ENCODE assay signal across 19 cellular contexts in the genomic region with DNA sequence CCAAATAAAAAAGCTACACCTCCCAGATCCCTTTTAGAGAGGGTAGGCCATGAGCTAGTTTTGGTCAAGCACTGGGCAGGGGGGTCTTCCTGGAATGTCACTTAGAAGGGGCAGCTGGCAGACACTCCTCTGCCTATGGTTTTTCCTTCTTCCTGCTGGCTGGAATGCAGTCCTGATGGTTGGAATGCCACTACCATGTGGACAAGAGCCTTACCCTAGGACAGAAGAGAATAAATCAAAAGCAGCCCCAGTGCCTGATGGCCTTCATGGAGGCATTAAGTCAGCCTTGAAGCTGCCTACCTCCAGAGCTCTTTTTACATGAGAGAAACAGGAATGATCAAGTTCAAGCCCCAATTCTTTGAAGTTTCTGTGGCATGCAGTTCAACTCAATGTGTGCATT. TPM values are rescaled to one million over a fixed set of nuclear protein-coding genes. Genes with fewer than 3 reads are reported as not detected.
A peak's percentile ranks its signal among the peaks of the same experiment; 100 is the strongest.
DNase-seq lines count a peak whose midpoint lies in the region; ATAC-seq and TF ChIP-seq lines count a peak whose summit lies in the region.
"Had no signal": no experiment of that assay in that cellular context is flagged by ENCODE, and none has a peak within 500 bp of the region (broad histone marks: within the 10 kb centered on the region; RNA-seq: fewer than 3 reads in every experiment).

No MANE protein-coding gene starts in this region.

- no peak for TF ChIP-seq POLR2A in gastroesophageal sphincter (IDR thresholded peaks at IDR 0.05)

- no peak for DNase-seq in WTC11 (ENCODE audit: low spot score)
- DNase-seq in tibial artery, result no peak
- no peak for DNase-seq in SIG-M5 treated with dmso at 0.1 percent for 504 hours (lab: John Stamatoyannopoulos, UW; ENCODE audit: unreplicated experiment)
- DNase-seq in OCI-LY7 (ENCODE audit: low spot score), result no peak
- DNase-seq in globus pallidus (ENCODE audit: low spot score), result no peak
- DNase-seq: activated CD4-positive, alpha-beta T cell treated with anti-CD3 and anti-CD28 coated beads, Interleukin-2, amount 10 ng/mL, durations not matched to agents 7 days and 5 days; activated gamma-delta T cell; central memory CD4-positive, alpha-beta T cell; DND-41; Karpas-422; lower lobe of right lung; natural killer cell; NCI-H1092 treated with DMSO at 0.1 percent for 48 hours; NCI-H2081; NCI-H446 treated with DMSO at 0.1 percent for 48 hours; NK-92 treated with Interleukin-12 subunit alpha and Interleukin-12 subunit beta, amount 100 ng/mL, for 24 hours had no signal

- peak overlapping the region; percentile 53; the same call in 1 of the 2 replicates for H3K27ac Mint-ChIP-seq in WTC11
- H3K27ac Mint-ChIP-seq: activated CD4-positive, alpha-beta T cell treated with anti-CD3 and anti-CD28 coated beads, Interleukin-2, amount 10 ng/mL, durations not matched to agents 7 days and 5 days; natural killer cell had no signal

- intact Hi-C loops in tibial artery (cut with DNase I; ENCODE audit: low total_unique reads), result loop anchor here (10.0 kb wide), 1 partner anchor 320 kb away; no protein-coding TSS in a partner anchor
- intact Hi-C loops in OCI-LY7 (cut with micrococcal nuclease; ENCODE audit: unreplicated experiment), result loop anchor here (5.0 kb wide), 1 partner anchor 472 kb away; no protein-coding TSS in a partner anchor

- H3K27me3 Mint-ChIP-seq in WTC11 (ENCODE audit: low read depth), result no peaks in the 10 kb centered on the region
- H3K27me3 Mint-ChIP-seq: activated CD4-positive, alpha-beta T cell treated with anti-CD3 and anti-CD28 coated beads, Interleukin-2, amount 10 ng/mL, durations not matched to agents 7 days and 5 days had no signal

- TF ChIP-seq CTCF in WTC11 (IDR thresholded peaks at IDR 0.05) (no peak), gastroesophageal sphincter (IDR thresholded peaks at IDR 0.05) (peak in 2 of 4 experiments; percentile 11 to 18), tibial artery (IDR thresholded peaks at IDR 0.05) (no peak), OCI-LY7 (conservative IDR thresholded peaks at IDR 0.05; ENCODE audit: low read length) (no peak)

- H3K9me2 ChIP-seq in OCI-LY7 (ENCODE audit: insufficient read depth, low read length), result no peaks in the 10 kb centered on the region

- H3K9ac ChIP-seq in muscle layer of colon (ENCODE audit: low read length), result no peak overlapping the region
- H3K9ac ChIP-seq: parathyroid adenoma had no signal

- ATAC-seq in WTC11 (peak; percentile 22), gastroesophageal sphincter (no peak)
- ATAC-seq: lower lobe of right lung, natural killer cell had no signal

- no TSS peak for BruUV-seq in OCI-LY7 (replicated peaks; lab: Mats Ljungman, UMichigan)

- H3K4me3 ChIP-seq in gastroesophageal sphincter, result no peak overlapping the region
- no peak overlapping the region for H3K4me3 ChIP-seq in muscle layer of colon (ENCODE audit: low read depth in 1 of 2, low read length in 2 of 2)
- H3K4me3 ChIP-seq in tibial artery, result no peak overlapping the region
- no peak overlapping the region for H3K4me3 ChIP-seq in OCI-LY7 (ENCODE audit: low read depth, low read length, poor library complexity, severe bottlenecking)
- H3K4me3 ChIP-seq: lower lobe of right lung had no signal

- no peak for TF ChIP-seq EP300 in gastroesophageal sphincter (IDR thresholded peaks at IDR 0.05)

- no peaks in the 10 kb centered on the region for H4K20me1 ChIP-seq in OCI-LY7 (ENCODE audit: insufficient read depth, low read length)

- no peak overlapping the region for H3K4me3 Mint-ChIP-seq in WTC11
- H3K4me3 Mint-ChIP-seq: activated CD4-positive, alpha-beta T cell treated with anti-CD3 and anti-CD28 coated beads, Interleukin-2, amount 10 ng/mL, durations not matched to agents 7 days and 5 days; natural killer cell had no signal

- H3K79me2 ChIP-seq in OCI-LY7 (ENCODE audit: insufficient read depth, low read depth, low read length), result no peaks in the 10 kb centered on the region
- H3K79me2 ChIP-seq: parathyroid adenoma had no signal

- no peak overlapping the region for H3K4me2 ChIP-seq in OCI-LY7 (ENCODE audit: low read length)

- peaks cover 14% of the 10 kb centered on the region for H3K4me1 Mint-ChIP-seq in WTC11
- H3K4me1 Mint-ChIP-seq: activated CD4-positive, alpha-beta T cell treated with anti-CD3 and anti-CD28 coated beads, Interleukin-2, amount 10 ng/mL, durations not matched to agents 7 days and 5 days; natural killer cell had no signal

- H3K36me3 ChIP-seq in gastroesophageal sphincter, result peaks cover 0 to 23% of the 10 kb centered on the region in 2 donors
- H3K36me3 ChIP-seq in muscle layer of colon (ENCODE audit: insufficient read depth, low read length), result peaks cover 10% of the 10 kb centered on the region
- peaks cover 0 to 29% (median 10%) of the 10 kb centered on the region in 3 donors for H3K36me3 ChIP-seq in tibial artery
- peaks cover 50% of the 10 kb centered on the region for H3K36me3 ChIP-seq in OCI-LY7 (ENCODE audit: insufficient read depth, low read length)

- peaks cover 9 to 56% (median 28%) of the 10 kb centered on the region in 3 donors for H3K4me1 ChIP-seq in gastroesophageal sphincter
- peaks cover 58% of the 10 kb centered on the region for H3K4me1 ChIP-seq in muscle layer of colon (ENCODE audit: insufficient read depth, low read length)
- peaks cover 0 to 65% (median 29%) of the 10 kb centered on the region in 4 donors for H3K4me1 ChIP-seq in tibial artery
- H3K4me1 ChIP-seq in OCI-LY7 (ENCODE audit: insufficient read depth, low read length, poor library complexity, severe bottlenecking), result no peaks in the 10 kb centered on the region
- H3K4me1 ChIP-seq: lower lobe of right lung, parathyroid adenoma had no signal

- H2AFZ ChIP-seq in OCI-LY7 (ENCODE audit: low read length), result no peak overlapping the region
- H2AFZ ChIP-seq: parathyroid adenoma had no signal

- H3K27me3 ChIP-seq in gastroesophageal sphincter (no peaks in the 10 kb centered on the region), muscle layer of colon (ENCODE audit: control insufficient read depth in 1 of 2, insufficient read depth in 2 of 2, low read length in 2 of 2) (no peaks in the 10 kb centered on the region), tibial artery (no peaks in the 10 kb centered on the region)

- CTCF ChIA-PET in WTC11 (lab: Charles Lee), result interaction anchor here (0.8 to 10.6 kb wide), 17 partner anchors 9 to 396 kb away, joined by 3 to 166 read pairs (median 4); partner anchors contain the start of gene TCTN3
- CTCF ChIA-PET in OCI-LY7 (lab: Charles Lee; ENCODE audit: unreplicated experiment), result no interaction called here

- H3K27ac ChIP-seq in gastroesophageal sphincter (peak overlapping the region; percentile 87 to 94 (median 90)), muscle layer of colon (ENCODE audit: low read depth, low read length) (peak overlapping the region; percentile 84), tibial artery (peak overlapping the region; percentile 85 to 86), OCI-LY7 (ENCODE audit: low read depth, low read length, poor library complexity, severe bottlenecking) (no peak overlapping the region)
- H3K27ac ChIP-seq: lower lobe of right lung, parathyroid adenoma had no signal

- H3K9me3 Mint-ChIP-seq in WTC11, result no peaks in the 10 kb centered on the region
- H3K9me3 Mint-ChIP-seq: activated CD4-positive, alpha-beta T cell treated with anti-CD3 and anti-CD28 coated beads, Interleukin-2, amount 10 ng/mL, durations not matched to agents 7 days and 5 days; natural killer cell had no signal

- POLR2A ChIA-PET in WTC11 (lab: Charles Lee) (no interaction called here), OCI-LY7 (lab: Charles Lee) (interaction anchor here (0.7 to 1.0 kb wide), 3 partner anchors 229 to 929 kb away, joined by 3 read pairs; no protein-coding TSS in a partner anchor)

- H3K9me3 ChIP-seq in gastroesophageal sphincter (no peaks in the 10 kb centered on the region), muscle layer of colon (ENCODE audit: low read length) (no peaks in the 10 kb centered on the region), tibial artery (no peaks in the 10 kb centered on the region), OCI-LY7 (ENCODE audit: low read length) (no peaks in the 10 kb centered on the region)
- H3K9me3 ChIP-seq: lower lobe of right lung had no signal

- peaks cover 27% of the 10 kb centered on the region for H3K36me3 Mint-ChIP-seq in WTC11

TF ChIP-seq in WTC11, 78 proteins besides CTCF, POLR2A, EP300 and RAD21 (continues in another document):
- TF ChIP-seq GTF2I (CRISPR knock-in tag; conservative IDR thresholded peaks at IDR 0.05) (no peak), CBFB (CRISPR knock-in tag; IDR thresholded peaks at IDR 0.05; ENCODE audit: low read depth) (no peak), NR1H2 (CRISPR knock-in tag; IDR thresholded peaks at IDR 0.05) (no peak), NFATC4 (CRISPR knock-in tag; IDR thresholded peaks at IDR 0.05) (no peak), MYBL2 (CRISPR knock-in tag; IDR thresholded peaks at IDR 0.05) (no peak), ZNF317 (CRISPR knock-in tag; IDR thresholded peaks at IDR 0.05; ENCODE audit: borderline replicate concordance, low read depth) (no peak), TEAD1 (CRISPR knock-in tag; IDR thresholded peaks at IDR 0.05) (no peak), IRF1 (CRISPR knock-in tag; IDR thresholded peaks at IDR 0.05) (no peak)
- TF ChIP-seq, protein P1, sequence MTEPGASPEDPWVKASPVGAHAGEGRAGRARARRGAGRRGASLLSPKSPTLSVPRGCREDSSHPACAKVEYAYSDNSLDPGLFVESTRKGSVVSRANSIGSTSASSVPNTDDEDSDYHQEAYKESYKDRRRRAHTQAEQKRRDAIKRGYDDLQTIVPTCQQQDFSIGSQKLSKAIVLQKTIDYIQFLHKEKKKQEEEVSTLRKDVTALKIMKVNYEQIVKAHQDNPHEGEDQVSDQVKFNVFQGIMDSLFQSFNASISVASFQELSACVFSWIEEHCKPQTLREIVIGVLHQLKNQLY (CRISPR knock-in tag; IDR thresholded peaks at IDR 0.05), result no peak

RNA-seq across cellular contexts. Expression of gene SORBS1, which starts 43.5 kb away (rescaled TPM):
- 33.8 to 39.9 TPM (median 34.3 TPM) in 3 replicates for total RNA-seq in WTC11 (2021)
- total RNA-seq in gastroesophageal sphincter, result 1,000 to 10,000 TPM; 1,866 to 2,220 (median 1,948) TPM
- total RNA-seq in OCI-LY7 (2014; rRNA removed; shearing (Covaris generic)), result 0.10 and 0.57 TPM in 2 replicates
- 3.1 and 3.3 TPM in 2 replicates for total RNA-seq in OCI-LY7 (2022)

RNA-seq across cellular contexts. Expression of gene ALDH18A1, which starts 51.9 kb away (rescaled TPM):
- total RNA-seq in WTC11 (2021) (105 to 115 TPM (median 107 TPM) in 3 replicates), gastroesophageal sphincter (10 to 100 TPM; 19.1 to 32.9 (median 26.7) TPM), OCI-LY7 (2022) (72.1 and 72.3 TPM in 2 replicates)
- total RNA-seq in OCI-LY7 (2014; rRNA removed; shearing (Covaris generic)), result 62.3 and 65.9 TPM in 2 replicates

Comparison
In these comparisons a context has a peak if more than half of its experiments do, and no peak if none do; other contexts are left out.
1. RNA of gene SORBS1, which starts 43.5 kb away (total RNA-seq): 1,866 to 2,220 TPM in gastroesophageal sphincter; 33.8 to 39.9 TPM in WTC11 and 0.10 to 3.3 TPM in OCI-LY7; every median in the first group is over 10 times any median in the second.